20 cellular contexts compared by ENCODE assay signal in the genomic region with DNA sequence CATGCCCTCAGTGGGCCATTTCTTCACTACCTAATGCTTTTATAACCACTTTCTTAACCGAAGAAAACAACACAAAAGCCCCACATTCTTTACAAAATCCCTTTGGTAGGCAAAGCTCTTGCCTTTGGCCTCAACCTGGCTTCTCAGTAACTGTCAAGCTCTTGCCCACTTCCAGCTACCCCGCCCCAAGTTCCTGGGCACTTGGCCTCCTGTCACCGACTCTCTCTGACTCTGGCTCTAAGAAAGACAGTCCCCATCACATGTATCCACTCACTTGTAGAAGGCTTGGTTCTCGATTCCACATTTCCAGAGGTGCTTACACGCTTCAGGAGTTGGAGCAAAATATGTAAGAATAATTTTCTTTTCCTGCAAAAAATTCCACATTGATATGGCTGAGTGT.
A peak's percentile ranks its signal among the peaks of the same experiment; 100 is the strongest.
DNase-seq lines count a peak whose midpoint lies in the region; ATAC-seq and TF ChIP-seq lines count a peak whose summit lies in the region.
"Had no signal": no experiment of that assay in that cellular context is flagged by ENCODE, and none has a peak within 500 bp of the region (broad histone marks: within the 10 kb centered on the region; RNA-seq: fewer than 3 reads in every experiment).

No MANE protein-coding gene starts in this region.

- H3K9me3 ChIP-seq in T-helper 17 cell (ENCODE audit: control insufficient read depth, low read length, poor library complexity, severe bottlenecking): no peaks in the 10 kb centered on the region
- no peaks in the 10 kb centered on the region for H3K9me3 ChIP-seq in Peyer's patch
- H3K9me3 ChIP-seq in sigmoid colon: no peaks in the 10 kb centered on the region
- H3K9me3 ChIP-seq: BLaER1, Caco-2, HAP-1 had no signal

- no peaks in the 10 kb centered on the region for H3K27me3 Mint-ChIP-seq in activated CD4-positive, alpha-beta T cell treated with anti-CD3 and anti-CD28 coated beads, Interleukin-2, amount 10 ng/mL, durations not matched to agents 7 days and 5 days
- no peaks in the 10 kb centered on the region for H3K27me3 Mint-ChIP-seq in T-helper 17 cell
- no peaks in the 10 kb centered on the region for H3K27me3 Mint-ChIP-seq in activated T-cell treated with anti-CD3 and anti-CD28 coated beads, Interleukin-2, amount 50 U/mL, for 72 hours (ENCODE audit: low read depth)
- H3K27me3 Mint-ChIP-seq: B cell; CD4-positive, CD25-positive, alpha-beta regulatory T cell had no signal

- TF ChIP-seq CTCF in retinal pigment epithelial cell (conservative IDR thresholded peaks at IDR 0.05; ENCODE audit: low read depth, low read length) (no peak), Peyer's patch (IDR thresholded peaks at IDR 0.05) (no peak), sigmoid colon (IDR thresholded peaks at IDR 0.05) (no peak)

- peak overlapping the region; percentile 41 for H3K27ac Mint-ChIP-seq in activated CD4-positive, alpha-beta T cell treated with anti-CD3 and anti-CD28 coated beads, Interleukin-2, amount 10 ng/mL, durations not matched to agents 7 days and 5 days
- peak overlapping the region; percentile 29 for H3K27ac Mint-ChIP-seq in T-helper 17 cell
- H3K27ac Mint-ChIP-seq in activated T-cell treated with anti-CD3 and anti-CD28 coated beads, Interleukin-2, amount 50 U/mL, for 72 hours: no peak overlapping the region
- H3K27ac Mint-ChIP-seq: B cell; CD8-positive, alpha-beta T cell; HFFc6 had no signal

- H3K27me3 ChIP-seq in Peyer's patch (no peaks in the 10 kb centered on the region), sigmoid colon (no peaks in the 10 kb centered on the region)
- H3K27me3 ChIP-seq: BLaER1 had no signal

- no peak for ATAC-seq in T-helper 17 cell
- no peak for ATAC-seq in activated T-cell treated with anti-CD3 and anti-CD28 coated beads, Interleukin-2, amount 50 U/mL, for 72 hours (replicated peaks in 1 of 2)
- ATAC-seq: CD8-positive, alpha-beta T cell had no signal

- WGBS in sigmoid colon, 2 donors: 91 to 94% methylated on average over 5 of the region's 5 CpGs

- no peak overlapping the region for H3K4me3 Mint-ChIP-seq in activated CD4-positive, alpha-beta T cell treated with anti-CD3 and anti-CD28 coated beads, Interleukin-2, amount 10 ng/mL, durations not matched to agents 7 days and 5 days
- H3K4me3 Mint-ChIP-seq in T-helper 17 cell: no peak overlapping the region
- H3K4me3 Mint-ChIP-seq in activated T-cell treated with anti-CD3 and anti-CD28 coated beads, Interleukin-2, amount 50 U/mL, for 72 hours: no peak overlapping the region
- H3K4me3 Mint-ChIP-seq: B cell; CD4-positive, CD25-positive, alpha-beta regulatory T cell; CD8-positive, alpha-beta T cell; HFFc6 had no signal

- H3K36me3 Mint-ChIP-seq in activated CD4-positive, alpha-beta T cell treated with anti-CD3 and anti-CD28 coated beads, Interleukin-2, amount 10 ng/mL, durations not matched to agents 7 days and 5 days (ENCODE audit: low read depth): peaks cover 11% of the 10 kb centered on the region
- peaks cover 2% of the 10 kb centered on the region for H3K36me3 Mint-ChIP-seq in T-helper 17 cell (ENCODE audit: low read depth)
- peaks cover 2 to 4% of the 10 kb centered on the region in 2 donors for H3K36me3 Mint-ChIP-seq in activated T-cell treated with anti-CD3 and anti-CD28 coated beads, Interleukin-2, amount 50 U/mL, for 72 hours (ENCODE audit: insufficient read depth in 2 of 2)
- H3K36me3 Mint-ChIP-seq: CD8-positive, alpha-beta T cell had no signal

- CTCF ChIA-PET in activated CD4-positive, alpha-beta T cell treated with anti-CD3 and anti-CD28 coated beads, Interleukin-2, amount 10 ng/mL, durations not matched to agents 7 days and 5 days (lab: Charles Lee): interaction anchor here (0.9 kb wide), 1 partner anchor 179 kb away, joined by 3 read pairs; no protein-coding TSS in a partner anchor

- H3K4me3 ChIP-seq in retinal pigment epithelial cell (ENCODE audit: low read length) (no peak overlapping the region), Peyer's patch (no peak overlapping the region), sigmoid colon (no peak overlapping the region)
- H3K4me3 ChIP-seq: BLaER1, HAP-1 had no signal

- H3K9me3 Mint-ChIP-seq in activated CD4-positive, alpha-beta T cell treated with anti-CD3 and anti-CD28 coated beads, Interleukin-2, amount 10 ng/mL, durations not matched to agents 7 days and 5 days: no peaks in the 10 kb centered on the region
- no peaks in the 10 kb centered on the region for H3K9me3 Mint-ChIP-seq in activated T-cell treated with anti-CD3 and anti-CD28 coated beads, Interleukin-2, amount 50 U/mL, for 72 hours
- H3K9me3 Mint-ChIP-seq: CD4-positive, CD25-positive, alpha-beta regulatory T cell; CD8-positive, alpha-beta T cell; HFFc6 had no signal

- H3K36me3 ChIP-seq in Peyer's patch (no peaks in the 10 kb centered on the region), sigmoid colon (no peaks in the 10 kb centered on the region)

- no peak for TF ChIP-seq EP300 in sigmoid colon (IDR thresholded peaks at IDR 0.05)

- intact Hi-C loops in sigmoid colon (cut with DNase I): no loop called here

- H3K4me1 Mint-ChIP-seq in activated CD4-positive, alpha-beta T cell treated with anti-CD3 and anti-CD28 coated beads, Interleukin-2, amount 10 ng/mL, durations not matched to agents 7 days and 5 days: no peaks in the 10 kb centered on the region
- peaks cover 3% of the 10 kb centered on the region for H3K4me1 Mint-ChIP-seq in T-helper 17 cell
- H3K4me1 Mint-ChIP-seq in activated T-cell treated with anti-CD3 and anti-CD28 coated beads, Interleukin-2, amount 50 U/mL, for 72 hours (ENCODE audit: low read depth): no peaks in the 10 kb centered on the region
- H3K4me1 Mint-ChIP-seq: B cell had no signal

- DNase-seq in activated CD4-positive, alpha-beta T cell treated with anti-CD3 and anti-CD28 coated beads, Interleukin-2, amount 10 ng/mL, durations not matched to agents 7 days and 5 days: no peak
- DNase-seq in activated CD4-positive, alpha-beta T cell treated with anti-CD3 and anti-CD28 coated beads, Interleukin-2, amount 50 U/mL, for 4 hours: no peak
- DNase-seq in T-helper 17 cell: no peak
- DNase-seq in amniotic epithelial cell (ENCODE audit: low read depth): peak; percentile 15
- DNase-seq in retinal pigment epithelial cell (ENCODE audit: low read depth): peak; percentile 62
- no peak for DNase-seq in activated T-cell treated with anti-CD3 and anti-CD28 coated beads, Interleukin-2, amount 50 U/mL, for 72 hours
- no peak for DNase-seq in Peyer's patch
- no peak for DNase-seq in sigmoid colon
- DNase-seq: Caco-2; CD4-positive, CD25-positive, alpha-beta regulatory T cell; CD8-positive, alpha-beta T cell; DMS153; DND-41; GOT3; HFFc6 had no signal

- H3K4me1 ChIP-seq in Peyer's patch: no peaks in the 10 kb centered on the region
- H3K4me1 ChIP-seq in sigmoid colon: no peaks in the 10 kb centered on the region
- H3K4me1 ChIP-seq: BLaER1, HAP-1 had no signal

- H3K27ac ChIP-seq in Peyer's patch (no peak overlapping the region), sigmoid colon (no peak overlapping the region)
- H3K27ac ChIP-seq: 22Rv1, BLaER1, C4-2B had no signal

- TF ChIP-seq POLR2A in Peyer's patch (IDR thresholded peaks at IDR 0.05): no peak
- no peak for TF ChIP-seq POLR2A in sigmoid colon (IDR thresholded peaks at IDR 0.05)

- POLR2A ChIA-PET in activated CD4-positive, alpha-beta T cell treated with anti-CD3 and anti-CD28 coated beads, Interleukin-2, amount 10 ng/mL, durations not matched to agents 7 days and 5 days (lab: Charles Lee): no interaction called here

Comparison
In these comparisons a context has a peak if more than half of its experiments do, and no peak if none do; other contexts are left out.
1. DNase-seq: peak in amniotic epithelial cell (single experiment) and retinal pigment epithelial cell (single experiment); none in activated CD4-positive, alpha-beta T cell treated with anti-CD3 and anti-CD28 coated beads, Interleukin-2, amount 10 ng/mL, durations not matched to agents 7 days and 5 days (single experiment), activated CD4-positive, alpha-beta T cell treated with anti-CD3 and anti-CD28 coated beads, Interleukin-2, amount 50 U/mL, for 4 hours (0 of 2), T-helper 17 cell (0 of 3), activated T-cell treated with anti-CD3 and anti-CD28 coated beads, Interleukin-2, amount 50 U/mL, for 72 hours (0 of 2), Peyer's patch (0 of 3) and sigmoid colon (single experiment).